Comparison of ENCODE assay signal across 8 cellular contexts in genomic region chrX:15853586-15854079, GRCh38. TPM values are rescaled to one million over a fixed set of nuclear protein-coding genes. Genes with fewer than 3 reads are reported as not detected.
DNase-seq lines count a peak whose midpoint lies in the region; FAIRE-seq and TF ChIP-seq lines count a peak whose summit lies in the region.

No MANE protein-coding gene starts in this region.

- DNase-seq in GM12864 (ENCODE audit: low read depth) (no peak), RCC 7860 (ENCODE audit: low spot score) (no peak), epithelial cell of proximal tubule (ENCODE audit: low read depth) (no peak), trophoblast cell (no peak), NCI-H510A (lab: John Stamatoyannopoulos, UW) (no peak), NCI-H526 treated with DMSO at 0.1 percent for 48 hours (lab: John Stamatoyannopoulos, UW) (no peak), NCI-H2081 (lab: John Stamatoyannopoulos, UW) (no peak), SIG-M5 treated with dmso at 0.1 percent for 504 hours (lab: John Stamatoyannopoulos, UW; ENCODE audit: unreplicated experiment) (no peak)

- H3K9me3 ChIP-seq in trophoblast cell (ENCODE audit: insufficient read depth, low read depth, low read length): no peaks in the 10 kb centered on the region

- peak overlapping the region; percentile 76 for H3K4me3 ChIP-seq in GM12864 (ENCODE audit: low read depth, low read length)
- peak overlapping the region; percentile 69 for H3K4me3 ChIP-seq in epithelial cell of proximal tubule (ENCODE audit: low read depth, low read length)
- H3K4me3 ChIP-seq in trophoblast cell (ENCODE audit: low read depth, low read length): peak overlapping the region; percentile 90

- H4K12ac ChIP-seq in trophoblast cell (ENCODE audit: low read depth, low read length): no peak overlapping the region

- H3K4me1 ChIP-seq in trophoblast cell (ENCODE audit: control insufficient read depth in 1 of 2, insufficient read depth in 2 of 2, low read length in 2 of 2): peaks cover 0 to 2% of the 10 kb centered on the region in 2 experiments

- peaks cover 0 to 2% of the 10 kb centered on the region in 2 experiments for H3K36me3 ChIP-seq in trophoblast cell (ENCODE audit: control insufficient read depth in 1 of 2, insufficient read depth in 2 of 2, low read length in 2 of 2)

- H2AFZ ChIP-seq in trophoblast cell (ENCODE audit: insufficient read depth, low read length, poor library complexity): no peak overlapping the region

- no peak overlapping the region for H2AK5ac ChIP-seq in trophoblast cell (ENCODE audit: low read length)

- no peaks in the 10 kb centered on the region for H3K79me2 ChIP-seq in trophoblast cell (ENCODE audit: control insufficient read depth, insufficient read depth, low read length, poor library complexity)

- H2BK5ac ChIP-seq in trophoblast cell (ENCODE audit: low read depth, low read length, poor library complexity): no peak overlapping the region

- H3K27ac ChIP-seq in trophoblast cell (ENCODE audit: low read depth, low read length): no peak overlapping the region

- no peak overlapping the region for H2BK120ac ChIP-seq in trophoblast cell (ENCODE audit: insufficient read depth, low read length, poor library complexity)

- no peak overlapping the region for H4K91ac ChIP-seq in trophoblast cell (ENCODE audit: low read depth, low read length)

- FAIRE-seq in RCC 7860 (lab: Jason Lieb, UNC): peak; percentile 41

- no peak overlapping the region for H3K18ac ChIP-seq in trophoblast cell (ENCODE audit: low read length)

- no peak overlapping the region for H3K4ac ChIP-seq in trophoblast cell (ENCODE audit: low read depth, low read length)

- H3K9ac ChIP-seq in trophoblast cell (ENCODE audit: low read length): no peak overlapping the region

- H3K4me2 ChIP-seq in trophoblast cell (ENCODE audit: low read length): peak overlapping the region; percentile 92

- no peak overlapping the region for H3K23ac ChIP-seq in trophoblast cell (ENCODE audit: low read length)

- H4K8ac ChIP-seq in trophoblast cell (ENCODE audit: low read depth, low read length): no peak overlapping the region

- H3K27me3 ChIP-seq in trophoblast cell (ENCODE audit: insufficient read depth, low read length): no peaks in the 10 kb centered on the region

- H3K14ac ChIP-seq in trophoblast cell (ENCODE audit: low read length): no peak overlapping the region

- WGBS in trophoblast cell (ENCODE audit: extremely low coverage, insufficient coverage, insufficient read length): no CpG with 5 or more reads among the region's 14 CpGs

- no peak for TF ChIP-seq CTCF in GM12864 (IDR thresholded peaks at IDR 0.05; ENCODE audit: low read depth, low read length, missing control alignments)
- no peak for TF ChIP-seq CTCF in epithelial cell of proximal tubule (conservative IDR thresholded peaks at IDR 0.05; ENCODE audit: low read depth, low read length)

- H3K79me1 ChIP-seq in trophoblast cell (ENCODE audit: low read length): peaks cover 8% of the 10 kb centered on the region

- H2BK12ac ChIP-seq in trophoblast cell (ENCODE audit: low read length): no peak overlapping the region

RNA-seq across cellular contexts. Expression of gene AP1S2, which starts 1.0 kb away (rescaled TPM):
- total RNA-seq in epithelial cell of proximal tubule: 48.6 and 69.0 TPM in 2 replicates
- 15.4 and 16.8 TPM in 2 replicates for polyA plus RNA-seq in trophoblast cell (2013)
